ENCODE assay signal across 1 cellular context in the genomic region with DNA sequence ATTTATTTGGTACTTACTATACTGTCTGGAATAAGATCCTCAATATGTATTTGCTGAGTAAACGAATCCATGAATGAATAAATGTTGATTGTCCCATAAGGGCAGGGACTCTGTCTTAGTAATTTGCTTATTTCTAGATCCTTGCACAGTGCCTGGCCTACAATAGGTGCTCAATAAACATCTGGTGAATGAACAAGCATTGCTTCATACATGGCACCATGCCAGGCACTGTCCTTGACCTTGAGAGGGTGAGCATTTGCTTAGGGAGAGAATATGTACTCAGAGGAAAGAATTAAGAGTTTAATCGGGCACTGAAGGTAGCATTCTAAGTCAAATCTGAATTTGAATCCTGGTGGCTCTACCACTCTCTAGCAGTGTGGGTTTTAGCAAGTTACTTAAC.
TF ChIP-seq lines count a peak whose summit lies in the region.

No MANE protein-coding gene starts in this region.

TF ChIP-seq in HepG2, 621 proteins besides CTCF, POLR2A, EP300 and RAD21:
- TF ChIP-seq MAFF (IDR thresholded peaks at IDR 0.05; ENCODE audit: low read depth, low read length), result 0 out of 2 replicates have a peak, but pooled peaks have one; percentile 3
- TF ChIP-seq, protein P1, sequence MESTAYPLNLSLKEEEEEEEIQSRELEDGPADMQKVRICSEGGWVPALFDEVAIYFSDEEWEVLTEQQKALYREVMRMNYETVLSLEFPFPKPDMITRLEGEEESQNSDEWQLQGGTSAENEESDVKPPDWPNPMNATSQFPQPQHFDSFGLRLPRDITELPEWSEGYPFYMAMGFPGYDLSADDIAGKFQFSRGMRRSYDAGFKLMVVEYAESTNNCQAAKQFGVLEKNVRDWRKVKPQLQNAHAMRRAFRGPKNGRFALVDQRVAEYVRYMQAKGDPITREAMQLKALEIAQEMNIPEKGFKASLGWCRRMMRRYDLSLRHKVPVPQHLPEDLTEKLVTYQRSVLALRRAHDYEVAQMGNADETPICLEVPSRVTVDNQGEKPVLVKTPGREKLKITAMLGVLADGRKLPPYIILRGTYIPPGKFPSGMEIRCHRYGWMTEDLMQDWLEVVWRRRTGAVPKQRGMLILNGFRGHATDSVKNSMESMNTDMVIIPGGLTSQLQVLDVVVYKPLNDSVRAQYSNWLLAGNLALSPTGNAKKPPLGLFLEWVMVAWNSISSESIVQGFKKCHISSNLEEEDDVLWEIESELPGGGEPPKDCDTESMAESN (CRISPR knock-in tag; conservative IDR thresholded peaks at IDR 0.05), result no peak
- TF ChIP-seq ZNF7 (CRISPR knock-in tag; IDR thresholded peaks at IDR 0.05), result no peak
- TF ChIP-seq, protein P2, sequence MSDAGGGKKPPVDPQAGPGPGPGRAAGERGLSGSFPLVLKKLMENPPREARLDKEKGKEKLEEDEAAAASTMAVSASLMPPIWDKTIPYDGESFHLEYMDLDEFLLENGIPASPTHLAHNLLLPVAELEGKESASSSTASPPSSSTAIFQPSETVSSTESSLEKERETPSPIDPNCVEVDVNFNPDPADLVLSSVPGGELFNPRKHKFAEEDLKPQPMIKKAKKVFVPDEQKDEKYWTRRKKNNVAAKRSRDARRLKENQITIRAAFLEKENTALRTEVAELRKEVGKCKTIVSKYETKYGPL (CRISPR knock-in tag; IDR thresholded peaks at IDR 0.05), result no peak
- TF ChIP-seq MIER2 (CRISPR knock-in tag; IDR thresholded peaks at IDR 0.05), result no peak
- no peak for TF ChIP-seq ASH2L (IDR thresholded peaks at IDR 0.05; ENCODE audit: insufficient read length, low read depth, low read length)
- TF ChIP-seq ATRX (CRISPR knock-in tag; IDR thresholded peaks at IDR 0.05; ENCODE audit: borderline replicate concordance), result no peak
- TF ChIP-seq HIVEP1 (CRISPR knock-in tag; IDR thresholded peaks at IDR 0.05), result no peak
- TF ChIP-seq ZNF251 (CRISPR knock-in tag; IDR thresholded peaks at IDR 0.05), result no peak
- 0 out of 4 replicates have a peak, but pooled peaks of 1 of the 2 experiments have one; percentile 17 for TF ChIP-seq MAFK (conservative IDR thresholded peaks at IDR 0.05 in 1 of 2, IDR thresholded peaks at IDR 0.05 in 1 of 2; ENCODE audit: low read length in 2 of 2)
- TF ChIP-seq ZNF552 (CRISPR knock-in tag; IDR thresholded peaks at IDR 0.05; ENCODE audit: borderline replicate concordance), result no peak
- TF ChIP-seq ZNF343 (CRISPR knock-in tag; IDR thresholded peaks at IDR 0.05), result no peak
